13 cellular contexts compared by ENCODE assay signal in the genomic region with DNA sequence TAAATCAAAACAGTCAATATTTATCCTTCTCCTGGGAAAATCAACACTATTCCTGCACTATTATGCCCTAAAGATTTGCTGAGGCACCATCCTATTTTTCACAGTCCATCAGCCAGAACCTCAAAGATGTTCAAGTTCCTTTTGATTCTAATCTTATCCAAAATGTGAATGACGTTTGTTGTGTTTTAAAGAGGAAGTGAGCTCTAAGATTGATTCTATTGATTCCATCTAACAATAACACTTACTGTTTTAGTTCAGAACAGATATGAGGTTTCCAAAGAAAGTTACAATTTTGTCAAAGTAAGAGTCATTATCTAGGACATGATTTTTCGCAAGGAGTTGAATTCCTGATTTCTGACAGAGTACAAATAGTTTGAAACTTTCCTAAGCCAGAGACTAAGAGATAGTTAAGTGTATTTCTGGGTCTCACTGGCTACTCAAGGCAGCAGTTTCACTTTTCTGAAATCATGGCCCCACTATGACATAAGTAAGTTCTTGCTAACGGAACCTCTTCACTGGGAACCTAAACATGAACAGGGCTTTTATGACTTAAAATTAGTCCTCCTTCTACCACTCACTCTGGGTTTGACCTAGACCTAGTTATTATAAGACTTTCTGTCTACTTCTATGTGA.
"Had no signal": no experiment of that assay in that cellular context is flagged by ENCODE, and none has a peak within 500 bp of the region (broad histone marks: within the 10 kb centered on the region; RNA-seq: fewer than 3 reads in every experiment).

No MANE protein-coding gene starts in this region.

- H3K36me3 Mint-ChIP-seq: brain had no signal

- H3K4me3 Mint-ChIP-seq: brain had no signal

- H3K4me1 ChIP-seq: gastrocnemius medialis, stomach, uterus had no signal

- H3K9me3 ChIP-seq: gastrocnemius medialis, stomach, thoracic aorta, uterus had no signal

- H3K27me3 ChIP-seq: gastrocnemius medialis, stomach, uterus had no signal

- H3K4me1 Mint-ChIP-seq: brain had no signal

- DNase-seq: activated CD4-positive, alpha-beta T cell treated with anti-CD3 and anti-CD28 coated beads, Interleukin-2, amount 50 U/mL, for 4 hours; activated CD4-positive, CD25-positive, alpha-beta regulatory T cell treated with anti-CD3 and anti-CD28 coated beads, Interleukin-2, amount 50 U/mL, for 72 hours; activated naive CD4-positive, alpha-beta T cell treated with anti-CD3 and anti-CD28 coated beads, Interleukin-2, amount 50 U/mL, for 16 hours; activated T-cell treated with anti-CD3 and anti-CD28 coated beads, Interleukin-2, amount 50 U/mL, for 1 hour; amniotic stem cell; cerebellar nuclear complex; gastrocnemius medialis; stimulated activated CD4-positive, alpha-beta T cell treated with anti-CD3 and anti-CD28 coated beads, Interleukin-15, amount 100 ng/mL, for 24 hours; stimulated activated CD4-positive, alpha-beta T cell treated with anti-CD3 and anti-CD28 coated beads, Interleukin-4, amount 100 ng/mL, for 24 hours; stomach; uterus had no signal

- H3K36me3 ChIP-seq: gastrocnemius medialis, stomach, thoracic aorta, uterus had no signal

- H3K4me3 ChIP-seq: gastrocnemius medialis, stomach, thoracic aorta, uterus had no signal

- H3K27ac Mint-ChIP-seq: brain had no signal
